ENCODE assay signal across 12 cellular contexts in the genomic region with DNA sequence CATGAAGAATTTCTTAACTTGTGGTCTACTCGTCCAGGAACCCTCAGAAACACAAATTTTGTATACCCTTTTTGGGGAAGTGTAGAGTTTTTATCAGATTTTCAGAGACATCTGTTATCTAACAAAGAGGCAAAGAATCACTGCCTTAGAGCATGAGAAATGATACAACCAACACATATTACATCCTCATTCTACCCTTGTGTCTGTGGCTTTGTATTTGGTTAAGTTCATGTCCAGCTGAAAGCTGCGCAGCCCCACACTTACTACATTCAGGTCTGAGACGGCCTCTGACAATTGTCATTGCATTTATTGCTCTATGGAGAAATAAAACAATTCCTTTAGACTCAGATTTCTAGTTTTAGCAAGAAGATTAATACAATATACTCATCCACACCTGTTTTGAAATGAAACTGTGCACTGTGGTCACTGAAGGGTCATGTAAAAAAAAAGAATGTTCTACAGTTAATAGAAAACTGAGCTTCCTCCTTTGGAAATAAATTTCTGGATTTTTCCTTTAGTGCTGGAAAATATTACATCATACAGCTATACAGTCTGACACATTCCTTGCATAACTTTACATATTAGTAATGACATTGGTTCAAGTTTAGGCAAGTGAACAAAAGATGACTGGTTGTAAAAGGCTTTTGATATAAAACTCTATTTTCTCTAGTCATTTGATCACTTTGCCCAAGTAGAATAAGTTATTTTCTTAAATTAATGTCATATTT. TPM values are rescaled to one million over a fixed set of nuclear protein-coding genes. Genes with fewer than 3 reads are reported as not detected.
DNase-seq lines count a peak whose midpoint lies in the region; ATAC-seq and TF ChIP-seq lines count a peak whose summit lies in the region.
"Had no signal": no experiment of that assay in that cellular context is flagged by ENCODE, and none has a peak within 500 bp of the region (broad histone marks: within the 10 kb centered on the region; RNA-seq: fewer than 3 reads in every experiment).

No MANE protein-coding gene starts in this region.

- no peaks in the 10 kb centered on the region for H3K79me2 ChIP-seq in mammary epithelial cell (ENCODE audit: insufficient read depth, low read length)

- peak overlapping the region; percentile 3; the same call in 1 of the 2 replicates for H3K4me3 ChIP-seq in Jurkat, Clone E6-1 (ENCODE audit: low read length)
- H3K4me3 ChIP-seq in mammary epithelial cell (replicated peaks in 1 of 3; ENCODE audit: insufficient read depth in 1 of 3, low read depth in 2 of 3, low read length in 3 of 3) (peak overlapping the region in 1 of 3 experiments; percentile 17), colonic mucosa (no peak overlapping the region), upper lobe of left lung (no peak overlapping the region)
- H3K4me3 ChIP-seq: prostate gland, uterus had no signal

- peak overlapping the region; percentile 62 for H3K4me2 ChIP-seq in mammary epithelial cell (ENCODE audit: insufficient read depth, low read depth, low read length)

- CTCF ChIA-PET in mammary epithelial cell (lab: Charles Lee; ENCODE audit: low non-redundant PET), result no interaction called here

- intact Hi-C loops in mammary epithelial cell (cut with micrococcal nuclease), result no loop called here
- intact Hi-C loops in colonic mucosa (cut with DNase I), result no loop called here

- H3K27me3 ChIP-seq in mammary epithelial cell (ENCODE audit: insufficient read depth, low read length) (no peaks in the 10 kb centered on the region), colonic mucosa (no peaks in the 10 kb centered on the region), upper lobe of left lung (no peaks in the 10 kb centered on the region)
- H3K27me3 ChIP-seq: uterus had no signal

- H2AFZ ChIP-seq in mammary epithelial cell (ENCODE audit: low read depth, low read length), result peak overlapping the region; percentile 56

- WGBS in mammary epithelial cell (ENCODE audit: low coverage, missing lambda C conversion rate), result 71% methylated on average over 3 of the region's 3 CpGs
- WGBS in upper lobe of left lung, 2 donors, result 61 to 75% methylated on average over 3 of the region's 3 CpGs

- no peak for TF ChIP-seq POLR2A in upper lobe of left lung (IDR thresholded peaks at IDR 0.05)

- TF ChIP-seq CTCF in mammary epithelial cell (conservative IDR thresholded peaks at IDR 0.05 in 1 of 2, IDR thresholded peaks at IDR 0.05 in 1 of 2; ENCODE audit: extremely low read depth in 1 of 2, insufficient read depth in 1 of 2, low read depth in 1 of 2, low read length in 2 of 2) (no peak), colonic mucosa (IDR thresholded peaks at IDR 0.05) (no peak), upper lobe of left lung (IDR thresholded peaks at IDR 0.05) (no peak)

- H3K36me3 ChIP-seq in mammary epithelial cell (ENCODE audit: insufficient read depth, low read length), result no peaks in the 10 kb centered on the region
- H3K36me3 ChIP-seq in colonic mucosa, result no peaks in the 10 kb centered on the region
- H3K36me3 ChIP-seq in upper lobe of left lung, result no peaks in the 10 kb centered on the region
- H3K36me3 ChIP-seq: prostate gland, uterus had no signal

- no peak for TF ChIP-seq EP300 in upper lobe of left lung (IDR thresholded peaks at IDR 0.05)

- no peak for ATAC-seq in upper lobe of left lung (ENCODE audit: low FRiP score in 2 of 2)

- H3K9ac ChIP-seq in mammary epithelial cell (ENCODE audit: insufficient read depth, low read length), result no peak overlapping the region
- no peak overlapping the region for H3K9ac ChIP-seq in colonic mucosa (ENCODE audit: low read depth in 2 of 2, low read length in 2 of 2)

- H3K4me1 ChIP-seq in mammary epithelial cell (ENCODE audit: insufficient read depth, low read length) (peaks cover 11% of the 10 kb centered on the region), colonic mucosa (no peaks in the 10 kb centered on the region), upper lobe of left lung (no peaks in the 10 kb centered on the region)
- H3K4me1 ChIP-seq: prostate gland, uterus had no signal

- no peaks in the 10 kb centered on the region for H4K20me1 ChIP-seq in mammary epithelial cell (ENCODE audit: insufficient read depth, low read length)

- DNase-seq in AG08396 (ENCODE audit: low spot score), result peak; percentile 18
- no peak for DNase-seq in Jurkat, Clone E6-1 (ENCODE audit: low read depth, low spot score)
- DNase-seq in mammary epithelial cell, result peak; percentile 66
- peak; percentile 5 for DNase-seq in left kidney (ENCODE audit: low read depth, low spot score)
- DNase-seq in colonic mucosa, result no peak
- DNase-seq in DMS153 treated with DMSO at 0.1 percent for 48 hours (lab: John Stamatoyannopoulos, UW; ENCODE audit: unreplicated experiment), result no peak
- no peak for DNase-seq in NCI-H2107 treated with DMSO at 0.1 percent for 48 hours (lab: John Stamatoyannopoulos, UW; ENCODE audit: unreplicated experiment)
- DNase-seq in upper lobe of left lung, result no peak
- DNase-seq: CD4-positive, CD25-positive, alpha-beta regulatory T cell; NCI-H774; uterus had no signal

- H3K9me3 ChIP-seq in mammary epithelial cell (replicated peaks; ENCODE audit: insufficient read depth, low read length) (no peaks in the 10 kb centered on the region), colonic mucosa (no peaks in the 10 kb centered on the region), upper lobe of left lung (no peaks in the 10 kb centered on the region)
- H3K9me3 ChIP-seq: prostate gland, uterus had no signal

- H3K27ac ChIP-seq in mammary epithelial cell (ENCODE audit: insufficient read depth, low read depth, low read length), result peak overlapping the region; percentile 75
- no peak overlapping the region for H3K27ac ChIP-seq in colonic mucosa
- no peak overlapping the region for H3K27ac ChIP-seq in upper lobe of left lung
- H3K27ac ChIP-seq: prostate gland, uterus had no signal

- dilution Hi-C loops in mammary epithelial cell (cut with HindIII; ENCODE audit: low sequenced_read_pairs), result no loop called here

- BruUV-seq in mammary epithelial cell (replicated peaks; lab: Mats Ljungman, UMichigan), result no TSS peak

- in situ Hi-C loops in mammary epithelial cell (cut with MboI; ENCODE audit: low sequenced_read_pairs in 2 of 2), result no loop called here

RNA-seq across cellular contexts. Expression of gene GLRB, which starts 39.8 kb away (rescaled TPM):
- 12.2 TPM for polyA plus RNA-seq in Jurkat, Clone E6-1 (2012; ENCODE audit: insufficient read depth, insufficient read length)
- total RNA-seq in mammary epithelial cell, result 1 to 10 TPM; 1.5 to 3.7 TPM
- polyA plus RNA-seq in mammary epithelial cell, result 1.2 TPM
- polyA minus RNA-seq in mammary epithelial cell, result not detected
- under 1 TPM; 0.37 to 0.42 TPM for total RNA-seq in colonic mucosa
- 10 to 100 TPM in 1 of 6 donors, 1 to 10 TPM in 5; 2.8 to 37.7 (median 3.9) TPM for total RNA-seq in upper lobe of left lung
- total RNA-seq: CD4-positive, CD25-positive, alpha-beta regulatory T cell had no signal
- polyA plus RNA-seq: CD4-positive, CD25-positive, alpha-beta regulatory T cell had no signal

Comparison
In these comparisons a context has a peak if more than half of its experiments do, and no peak if none do; other contexts are left out.
1. DNase-seq: peak in AG08396 (single experiment), mammary epithelial cell (single experiment) and left kidney (single experiment); none in Jurkat, Clone E6-1 (single experiment), colonic mucosa (single experiment), DMS153 treated with DMSO at 0.1 percent for 48 hours (single experiment), NCI-H2107 treated with DMSO at 0.1 percent for 48 hours (single experiment) and upper lobe of left lung (0 of 2).